Comparison of ENCODE assay signal across 10 cellular contexts in genomic region chr6:27685278-27685677, GRCh38.
"Had no signal": no experiment of that assay in that cellular context is flagged by ENCODE, and none has a peak within 500 bp of the region (broad histone marks: within the 10 kb centered on the region; RNA-seq: fewer than 3 reads in every experiment).

No MANE protein-coding gene starts in this region.

- H3K4me3 Mint-ChIP-seq: activated CD4-positive, alpha-beta memory T cell treated with anti-CD3 and anti-CD28 coated beads, Interleukin-2, amount 10 ng/mL, durations not matched to agents 7 days and 5 days; mesothelial cell of epicardium; stimulated activated naive B cell treated with anti-CD40 and anti-IgM and Interleukin-4, amounts not matched to agents 10 μg/mL and 1 μg/mL and 100 μg/mL, for 72 hours had no signal

- H3K27ac Mint-ChIP-seq: activated T-helper 2 cell treated with anti-CD3 and anti-CD28 coated beads, Interferon-gamma antibody, Interleukin-2, Interleukin-4, amounts not matched to agents 10 μg/mL and 5 μg/mL and 100 μg/mL, durations not matched to agents 14 hours and 24 hours and 36 hours; mesothelial cell of epicardium had no signal

- DNase-seq: foreskin fibroblast, kidney, stomach had no signal

- ATAC-seq: activated CD4-positive, CD25-positive, alpha-beta regulatory T cell treated with anti-CD3 and anti-CD28 coated beads, Interleukin-2, amount 50 U/mL, for 24 hours; activated T-cell treated with anti-CD3 and anti-CD28 coated beads, Interleukin-2, amount 50 U/mL, for 4 hours had no signal

- H3K9me3 Mint-ChIP-seq: mesothelial cell of epicardium had no signal

- H3K36me3 Mint-ChIP-seq: immature natural killer cell, mesothelial cell of epicardium had no signal
